Comparison of ENCODE assay signal across 27 cellular contexts in the genomic region with DNA sequence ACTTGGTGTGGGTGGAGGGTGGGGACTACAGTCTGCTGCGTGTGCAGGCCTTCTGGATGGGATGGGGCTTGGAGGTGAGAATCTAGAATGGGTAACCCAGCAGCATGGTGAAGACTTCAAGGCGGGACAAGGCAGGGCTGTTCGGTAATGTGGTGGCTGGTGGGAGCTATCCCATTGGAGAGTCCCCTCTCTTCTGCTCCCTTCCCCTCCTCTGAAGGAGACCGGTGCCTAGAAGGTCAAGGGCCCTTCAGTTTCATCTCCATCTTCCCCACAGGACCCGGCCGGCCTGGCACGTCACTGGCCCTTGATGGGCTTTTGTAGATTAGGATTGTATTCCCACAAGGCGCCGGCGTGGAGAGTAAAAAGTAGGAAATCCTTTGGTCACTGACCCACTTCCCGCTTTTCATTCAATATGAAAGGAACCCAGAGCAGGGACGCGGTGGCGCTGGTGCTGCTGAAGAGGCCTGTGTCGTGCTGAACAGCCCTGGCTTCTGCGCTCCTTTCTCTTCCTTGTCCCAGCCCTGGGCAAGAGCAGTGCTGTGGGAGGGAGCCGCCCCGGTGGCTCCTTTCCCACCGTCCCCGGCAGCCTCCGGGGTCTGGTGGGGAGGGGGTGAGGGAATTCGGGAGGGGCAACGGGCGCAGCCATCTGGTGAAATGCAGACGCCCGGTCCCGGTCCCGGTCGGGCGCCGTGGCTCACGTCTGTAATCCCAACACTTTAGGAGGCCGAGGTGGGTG. TPM values are rescaled to one million over a fixed set of nuclear protein-coding genes. Genes with fewer than 3 reads are reported as not detected.
DNase-seq lines count a peak whose midpoint lies in the region; ATAC-seq and TF ChIP-seq lines count a peak whose summit lies in the region.
"Had no signal": no experiment of that assay in that cellular context is flagged by ENCODE, and none has a peak within 500 bp of the region (broad histone marks: within the 10 kb centered on the region; RNA-seq: fewer than 3 reads in every experiment).

No MANE protein-coding gene starts in this region.

- H3K9me3 Mint-ChIP-seq in activated CD4-positive, alpha-beta T cell treated with anti-CD3 and anti-CD28 coated beads, Interleukin-2, amount 10 ng/mL, durations not matched to agents 24 days and 14 days = no peaks in the 10 kb centered on the region
- H3K9me3 Mint-ChIP-seq in GM23338 (no peaks in the 10 kb centered on the region), WTC11 (no peaks in the 10 kb centered on the region)
- H3K9me3 Mint-ChIP-seq: CD8-positive, alpha-beta memory T cell had no signal

- peak overlapping the region; percentile 43 for H2AFZ ChIP-seq in GM23338
- H2AFZ ChIP-seq: PC-9 had no signal

- no peak overlapping the region for H3K4me3 Mint-ChIP-seq in activated CD4-positive, alpha-beta T cell treated with anti-CD3 and anti-CD28 coated beads, Interleukin-2, amount 10 ng/mL, durations not matched to agents 24 days and 14 days
- H3K4me3 Mint-ChIP-seq in GM23338 (no peak overlapping the region), WTC11 (no peak overlapping the region)
- H3K4me3 Mint-ChIP-seq: CD14-positive monocyte; CD8-positive, alpha-beta memory T cell had no signal

- DNase-seq in activated CD4-positive, alpha-beta T cell treated with anti-CD3 and anti-CD28 coated beads for 48 hours = peak; percentile 4
- no peak for DNase-seq in activated CD4-positive, alpha-beta T cell treated with anti-CD3 and anti-CD28 coated beads, Interleukin-2, amount 10 ng/mL, durations not matched to agents 24 days and 14 days
- DNase-seq in GM23338 (ENCODE audit: low spot score) (no peak), WTC11 (ENCODE audit: low spot score) (no peak), mesenteric fat pad (ENCODE audit: low spot score) (peak; percentile 79), NCI-H345 treated with DMSO at 0.1 percent for 48 hours (lab: John Stamatoyannopoulos, UW; ENCODE audit: unreplicated experiment) (no peak), spleen (no peak), G401 (ENCODE audit: low spot score) (no peak)
- DNase-seq: 8988T; ACHN; BE2C; CD8-positive, alpha-beta memory T cell; DMS79 treated with DMSO at 0.1 percent for 48 hours; Kasumi-1; NCI-H1105; NCI-H1436 treated with DMSO at 0.1 percent for 48 hours; NCI-H1930; NCI-H2107; NCI-H446 treated with DMSO at 0.1 percent for 48 hours; NCI-H526; PC-9; Right ventricle myocardium superior; RPMI8226 had no signal

- H3K9me2 ChIP-seq in GM23338 (ENCODE audit: insufficient read depth) = no peaks in the 10 kb centered on the region

- H3K4me1 ChIP-seq in GM23338 (ENCODE audit: insufficient read depth) = no peaks in the 10 kb centered on the region
- no peaks in the 10 kb centered on the region for H3K4me1 ChIP-seq in spleen
- H3K4me1 ChIP-seq: BE2C, SJSA1 had no signal

- H3K27me3 ChIP-seq in GM23338 (ENCODE audit: insufficient read depth) (no peaks in the 10 kb centered on the region), spleen (replicated peaks in 1 of 7) (no peaks in the 10 kb centered on the region)
- H3K27me3 ChIP-seq: BE2C, SJSA1 had no signal

- POLR2A ChIA-PET in WTC11 (lab: Charles Lee) = interaction anchor here (0.7 kb wide), 1 partner anchor 420 kb away, joined by 6 read pairs; no protein-coding TSS in a partner anchor

- TF ChIP-seq CTCF in GM23338 (conservative IDR thresholded peaks at IDR 0.05; ENCODE audit: low read depth in 2 of 2) (no peak), WTC11 (IDR thresholded peaks at IDR 0.05) (no peak), spleen (IDR thresholded peaks at IDR 0.05 in 8 of 11, conservative IDR thresholded peaks at IDR 0.05 in 3 of 11) (no peak)

- H3K27ac Mint-ChIP-seq in activated CD4-positive, alpha-beta T cell treated with anti-CD3 and anti-CD28 coated beads, Interleukin-2, amount 10 ng/mL, durations not matched to agents 24 days and 14 days = no peak overlapping the region
- no peak overlapping the region for H3K27ac Mint-ChIP-seq in GM23338
- no peak overlapping the region for H3K27ac Mint-ChIP-seq in WTC11
- H3K27ac Mint-ChIP-seq: CD8-positive, alpha-beta memory T cell had no signal

- H3F3A ChIP-seq in GM23338 (replicated peaks; ENCODE audit: low read depth) = no peaks in the 10 kb centered on the region

- no peak for TF ChIP-seq POLR2A in spleen (IDR thresholded peaks at IDR 0.05)

- 37 to 60% (median 42%) methylated on average over 19 to 33 of the region's 33 CpGs for WGBS in spleen, 5 donors

- H3K36me3 ChIP-seq in GM23338 (ENCODE audit: insufficient read depth) (no peaks in the 10 kb centered on the region), spleen (no peaks in the 10 kb centered on the region)
- H3K36me3 ChIP-seq: BE2C, SJSA1 had no signal

- CTCF ChIA-PET in WTC11 (lab: Charles Lee) = no interaction called here

- in situ Hi-C loops in G401 (cut with HindIII; ENCODE audit: low sequenced_read_pairs) = no loop called here

- no peaks in the 10 kb centered on the region for H3K27me3 Mint-ChIP-seq in activated CD4-positive, alpha-beta T cell treated with anti-CD3 and anti-CD28 coated beads, Interleukin-2, amount 10 ng/mL, durations not matched to agents 24 days and 14 days
- no peaks in the 10 kb centered on the region for H3K27me3 Mint-ChIP-seq in GM23338 (ENCODE audit: insufficient read depth, low read depth, poor library complexity)
- no peaks in the 10 kb centered on the region for H3K27me3 Mint-ChIP-seq in WTC11 (ENCODE audit: low read depth)

- H3K36me3 Mint-ChIP-seq in activated CD4-positive, alpha-beta T cell treated with anti-CD3 and anti-CD28 coated beads, Interleukin-2, amount 10 ng/mL, durations not matched to agents 24 days and 14 days (ENCODE audit: low read depth) = no peaks in the 10 kb centered on the region
- no peaks in the 10 kb centered on the region for H3K36me3 Mint-ChIP-seq in GM23338 (ENCODE audit: low read depth)
- H3K36me3 Mint-ChIP-seq in WTC11 = no peaks in the 10 kb centered on the region
- H3K36me3 Mint-ChIP-seq: CD14-positive monocyte; CD8-positive, alpha-beta memory T cell had no signal

- intact Hi-C loops in activated CD4-positive, alpha-beta T cell treated with anti-CD3 and anti-CD28 coated beads, Interleukin-2, amount 10 ng/mL, durations not matched to agents 24 days and 14 days (cut with micrococcal nuclease) = no loop called here
- intact Hi-C loops in spleen (cut with DNase I; ENCODE audit: low total_unique reads) = no loop called here

- H3K9me3 ChIP-seq in spleen = peaks cover 0 to 3% (median 0%) of the 10 kb centered on the region in 8 donors
- H3K9me3 ChIP-seq: BE2C, SJSA1 had no signal

- H3K4me1 Mint-ChIP-seq in activated CD4-positive, alpha-beta T cell treated with anti-CD3 and anti-CD28 coated beads, Interleukin-2, amount 10 ng/mL, durations not matched to agents 24 days and 14 days = no peaks in the 10 kb centered on the region
- H3K4me1 Mint-ChIP-seq in GM23338 (peaks cover 3% of the 10 kb centered on the region), WTC11 (peaks cover 8% of the 10 kb centered on the region)
- H3K4me1 Mint-ChIP-seq: CD8-positive, alpha-beta memory T cell had no signal

- peak; percentile 77 for ATAC-seq in GM23338
- peak; percentile 71 for ATAC-seq in WTC11
- ATAC-seq: HepG2, K562 had no signal

- H3K79me2 ChIP-seq in GM23338 (replicated peaks; ENCODE audit: insufficient read depth) = no peaks in the 10 kb centered on the region

- no peak overlapping the region for H3K27ac ChIP-seq in GM23338 (ENCODE audit: low read depth)
- no peak overlapping the region for H3K27ac ChIP-seq in spleen
- H3K27ac ChIP-seq: PC-9, SJSA1 had no signal

- no peaks in the 10 kb centered on the region for H4K20me1 ChIP-seq in GM23338 (replicated peaks; ENCODE audit: insufficient read depth)

- no peak overlapping the region for H3K4me2 ChIP-seq in GM23338
- H3K4me2 ChIP-seq: PC-9 had no signal

- H3K4me3 ChIP-seq in GM23338 = no peak overlapping the region
- H3K4me3 ChIP-seq in spleen = no peak overlapping the region
- H3K4me3 ChIP-seq: K562, PC-9, SJSA1 had no signal

TF ChIP-seq in GM23338, 12 proteins besides CTCF, POLR2A, EP300 and RAD21:
- TF ChIP-seq POLR2AphosphoS5 (IDR thresholded peaks at IDR 0.05; ENCODE audit: low read depth) = no peak
- TF ChIP-seq ZNF331 (CRISPR knock-in tag; IDR thresholded peaks at IDR 0.05; ENCODE audit: low read depth) = no peak
TF ChIP-seq in GM23338: peak in this region for 0.

TF ChIP-seq in WTC11, 78 proteins besides CTCF, POLR2A, EP300 and RAD21 (continues in another document):
- no peak for TF ChIP-seq FOXK1 (CRISPR knock-in tag; IDR thresholded peaks at IDR 0.05)
- TF ChIP-seq, protein P1, sequence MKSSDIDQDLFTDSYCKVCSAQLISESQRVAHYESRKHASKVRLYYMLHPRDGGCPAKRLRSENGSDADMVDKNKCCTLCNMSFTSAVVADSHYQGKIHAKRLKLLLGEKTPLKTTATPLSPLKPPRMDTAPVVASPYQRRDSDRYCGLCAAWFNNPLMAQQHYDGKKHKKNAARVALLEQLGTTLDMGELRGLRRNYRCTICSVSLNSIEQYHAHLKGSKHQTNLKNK (CRISPR knock-in tag; IDR thresholded peaks at IDR 0.05) = no peak
- no peak for TF ChIP-seq GTF2I (CRISPR knock-in tag; conservative IDR thresholded peaks at IDR 0.05)
- TF ChIP-seq, protein P2, sequence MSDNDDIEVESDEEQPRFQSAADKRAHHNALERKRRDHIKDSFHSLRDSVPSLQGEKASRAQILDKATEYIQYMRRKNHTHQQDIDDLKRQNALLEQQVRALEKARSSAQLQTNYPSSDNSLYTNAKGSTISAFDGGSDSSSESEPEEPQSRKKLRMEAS (CRISPR knock-in tag; IDR thresholded peaks at IDR 0.05) = no peak
- TF ChIP-seq, protein P3, sequence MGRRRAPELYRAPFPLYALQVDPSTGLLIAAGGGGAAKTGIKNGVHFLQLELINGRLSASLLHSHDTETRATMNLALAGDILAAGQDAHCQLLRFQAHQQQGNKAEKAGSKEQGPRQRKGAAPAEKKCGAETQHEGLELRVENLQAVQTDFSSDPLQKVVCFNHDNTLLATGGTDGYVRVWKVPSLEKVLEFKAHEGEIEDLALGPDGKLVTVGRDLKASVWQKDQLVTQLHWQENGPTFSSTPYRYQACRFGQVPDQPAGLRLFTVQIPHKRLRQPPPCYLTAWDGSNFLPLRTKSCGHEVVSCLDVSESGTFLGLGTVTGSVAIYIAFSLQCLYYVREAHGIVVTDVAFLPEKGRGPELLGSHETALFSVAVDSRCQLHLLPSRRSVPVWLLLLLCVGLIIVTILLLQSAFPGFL (CRISPR knock-in tag; IDR thresholded peaks at IDR 0.05; ENCODE audit: borderline replicate concordance) = no peak

RNA-seq across cellular contexts. Expression of a gene that starts 7.3 kb away (rescaled TPM):
- total RNA-seq in activated CD4-positive, alpha-beta T cell treated with anti-CD3 and anti-CD28 coated beads, Interleukin-2, amount 10 ng/mL, durations not matched to agents 24 days and 14 days = 32.6 and 32.8 TPM in 2 replicates
- total RNA-seq in GM23338 (2014; rRNA removed; shearing (Covaris generic)) = 126 and 140 TPM in 2 replicates
- polyA plus RNA-seq in GM23338 (2016; fragmentation: Nextera tagmentation; extraction: Ambion mirVana) = 630 and 633 TPM in 2 replicates
- total RNA-seq in WTC11 (2021) = 310 to 395 TPM (median 312 TPM) in 3 replicates
- 15.3 TPM for total RNA-seq in mesenteric fat pad
- 10 to 100 TPM in 4 of 7 donors, 1 to 10 TPM in 3; 5.0 to 27.3 (median 12.5) TPM for total RNA-seq in spleen
- 10 to 100 TPM in 1 of 3 donors, 1 to 10 TPM in 2; 5.4 to 12.3 (median 7.5) TPM for polyA plus RNA-seq in spleen
- 33.1 and 40.4 TPM in 2 replicates for total RNA-seq in G401 (2014; rRNA removed; shearing (Covaris generic))

Comparison
In these comparisons a context has a peak if more than half of its experiments do, and no peak if none do; other contexts are left out.
1. DNase-seq: peak in activated CD4-positive, alpha-beta T cell treated with anti-CD3 and anti-CD28 coated beads for 48 hours (single experiment) and mesenteric fat pad (single experiment); none in activated CD4-positive, alpha-beta T cell treated with anti-CD3 and anti-CD28 coated beads, Interleukin-2, amount 10 ng/mL, durations not matched to agents 24 days and 14 days (single experiment), GM23338 (single experiment), WTC11 (single experiment), NCI-H345 treated with DMSO at 0.1 percent for 48 hours (single experiment), spleen (single experiment) and G401 (single experiment).